In the genomic region with DNA sequence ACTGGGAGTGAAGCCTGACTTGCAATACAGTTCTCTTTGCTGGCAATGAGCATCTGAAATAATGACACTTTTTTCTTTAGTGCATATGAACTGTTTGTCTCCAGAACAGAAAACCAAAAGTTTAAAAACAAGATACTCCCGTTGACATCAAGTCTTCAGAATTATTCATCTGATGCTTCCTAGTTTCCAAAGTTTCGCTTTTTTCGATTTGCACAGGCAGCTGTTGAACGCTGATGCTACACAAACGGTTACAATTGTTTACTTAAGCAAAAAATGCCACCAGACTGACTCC, we compare ENCODE assay signal across 2 cellular contexts.
TF ChIP-seq lines count a peak whose summit lies in the region.

No MANE protein-coding gene starts in this region.

TF ChIP-seq in GM23338, 12 proteins besides CTCF, POLR2A, EP300 and RAD21 (continued from another document):
- TF ChIP-seq, protein P1, sequence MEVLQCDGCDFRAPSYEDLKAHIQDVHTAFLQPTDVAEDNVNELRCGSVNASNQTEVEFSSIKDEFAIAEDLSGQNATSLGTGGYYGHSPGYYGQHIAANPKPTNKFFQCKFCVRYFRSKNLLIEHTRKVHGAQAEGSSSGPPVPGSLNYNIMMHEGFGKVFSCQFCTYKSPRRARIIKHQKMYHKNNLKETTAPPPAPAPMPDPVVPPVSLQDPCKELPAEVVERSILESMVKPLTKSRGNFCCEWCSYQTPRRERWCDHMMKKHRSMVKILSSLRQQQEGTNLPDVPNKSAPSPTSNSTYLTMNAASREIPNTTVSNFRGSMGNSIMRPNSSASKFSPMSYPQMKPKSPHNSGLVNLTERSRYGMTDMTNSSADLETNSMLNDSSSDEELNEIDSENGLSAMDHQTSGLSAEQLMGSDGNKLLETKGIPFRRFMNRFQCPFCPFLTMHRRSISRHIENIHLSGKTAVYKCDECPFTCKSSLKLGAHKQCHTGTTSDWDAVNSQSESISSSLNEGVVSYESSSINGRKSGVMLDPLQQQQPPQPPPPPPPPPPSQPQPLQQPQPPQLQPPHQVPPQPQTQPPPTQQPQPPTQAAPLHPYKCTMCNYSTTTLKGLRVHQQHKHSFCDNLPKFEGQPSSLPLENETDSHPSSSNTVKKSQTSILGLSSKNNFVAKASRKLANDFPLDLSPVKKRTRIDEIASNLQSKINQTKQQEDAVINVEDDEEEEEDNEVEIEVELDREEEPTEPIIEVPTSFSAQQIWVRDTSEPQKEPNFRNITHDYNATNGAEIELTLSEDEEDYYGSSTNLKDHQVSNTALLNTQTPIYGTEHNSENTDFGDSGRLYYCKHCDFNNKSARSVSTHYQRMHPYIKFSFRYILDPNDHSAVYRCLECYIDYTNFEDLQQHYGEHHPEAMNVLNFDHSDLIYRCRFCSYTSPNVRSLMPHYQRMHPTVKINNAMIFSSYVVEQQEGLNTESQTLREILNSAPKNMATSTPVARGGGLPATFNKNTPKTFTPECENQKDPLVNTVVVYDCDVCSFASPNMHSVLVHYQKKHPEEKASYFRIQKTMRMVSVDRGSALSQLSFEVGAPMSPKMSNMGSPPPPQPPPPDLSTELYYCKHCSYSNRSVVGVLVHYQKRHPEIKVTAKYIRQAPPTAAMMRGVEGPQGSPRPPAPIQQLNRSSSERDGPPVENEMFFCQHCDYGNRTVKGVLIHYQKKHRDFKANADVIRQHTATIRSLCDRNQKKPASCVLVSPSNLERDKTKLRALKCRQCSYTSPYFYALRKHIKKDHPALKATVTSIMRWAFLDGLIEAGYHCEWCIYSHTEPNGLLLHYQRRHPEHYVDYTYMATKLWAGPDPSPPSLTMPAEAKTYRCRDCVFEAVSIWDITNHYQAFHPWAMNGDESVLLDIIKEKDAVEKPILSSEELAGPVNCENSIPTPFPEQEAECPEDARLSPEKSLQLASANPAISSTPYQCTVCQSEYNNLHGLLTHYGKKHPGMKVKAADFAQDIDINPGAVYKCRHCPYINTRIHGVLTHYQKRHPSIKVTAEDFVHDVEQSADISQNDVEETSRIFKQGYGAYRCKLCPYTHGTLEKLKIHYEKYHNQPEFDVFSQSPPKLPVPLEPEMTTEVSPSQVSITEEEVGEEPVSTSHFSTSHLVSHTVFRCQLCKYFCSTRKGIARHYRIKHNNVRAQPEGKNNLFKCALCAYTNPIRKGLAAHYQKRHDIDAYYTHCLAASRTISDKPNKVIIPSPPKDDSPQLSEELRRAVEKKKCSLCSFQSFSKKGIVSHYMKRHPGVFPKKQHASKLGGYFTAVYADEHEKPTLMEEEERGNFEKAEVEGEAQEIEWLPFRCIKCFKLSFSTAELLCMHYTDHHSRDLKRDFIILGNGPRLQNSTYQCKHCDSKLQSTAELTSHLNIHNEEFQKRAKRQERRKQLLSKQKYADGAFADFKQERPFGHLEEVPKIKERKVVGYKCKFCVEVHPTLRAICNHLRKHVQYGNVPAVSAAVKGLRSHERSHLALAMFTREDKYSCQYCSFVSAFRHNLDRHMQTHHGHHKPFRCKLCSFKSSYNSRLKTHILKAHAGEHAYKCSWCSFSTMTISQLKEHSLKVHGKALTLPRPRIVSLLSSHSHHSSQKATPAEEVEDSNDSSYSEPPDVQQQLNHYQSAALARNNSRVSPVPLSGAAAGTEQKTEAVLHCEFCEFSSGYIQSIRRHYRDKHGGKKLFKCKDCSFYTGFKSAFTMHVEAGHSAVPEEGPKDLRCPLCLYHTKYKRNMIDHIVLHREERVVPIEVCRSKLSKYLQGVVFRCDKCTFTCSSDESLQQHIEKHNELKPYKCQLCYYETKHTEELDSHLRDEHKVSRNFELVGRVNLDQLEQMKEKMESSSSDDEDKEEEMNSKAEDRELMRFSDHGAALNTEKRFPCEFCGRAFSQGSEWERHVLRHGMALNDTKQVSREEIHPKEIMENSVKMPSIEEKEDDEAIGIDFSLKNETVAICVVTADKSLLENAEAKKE (CRISPR knock-in tag; IDR thresholded peaks at IDR 0.05): no peak
- TF ChIP-seq ZNF331 (CRISPR knock-in tag; IDR thresholded peaks at IDR 0.05; ENCODE audit: low read depth): no peak
- TF ChIP-seq EZH2 (IDR thresholded peaks at IDR 0.05; ENCODE audit: low read depth, unreplicated experiment): no peak
- TF ChIP-seq, protein P2, sequence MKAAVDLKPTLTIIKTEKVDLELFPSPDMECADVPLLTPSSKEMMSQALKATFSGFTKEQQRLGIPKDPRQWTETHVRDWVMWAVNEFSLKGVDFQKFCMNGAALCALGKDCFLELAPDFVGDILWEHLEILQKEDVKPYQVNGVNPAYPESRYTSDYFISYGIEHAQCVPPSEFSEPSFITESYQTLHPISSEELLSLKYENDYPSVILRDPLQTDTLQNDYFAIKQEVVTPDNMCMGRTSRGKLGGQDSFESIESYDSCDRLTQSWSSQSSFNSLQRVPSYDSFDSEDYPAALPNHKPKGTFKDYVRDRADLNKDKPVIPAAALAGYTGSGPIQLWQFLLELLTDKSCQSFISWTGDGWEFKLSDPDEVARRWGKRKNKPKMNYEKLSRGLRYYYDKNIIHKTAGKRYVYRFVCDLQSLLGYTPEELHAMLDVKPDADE (IDR thresholded peaks at IDR 0.05): no peak
- no peak for TF ChIP-seq CREB1 (CRISPR knock-in tag; IDR thresholded peaks at IDR 0.05; ENCODE audit: low read depth)
- TF ChIP-seq JUNB (IDR thresholded peaks at IDR 0.05; ENCODE audit: unreplicated experiment): no peak
- no peak for TF ChIP-seq ZNF114 (CRISPR knock-in tag; IDR thresholded peaks at IDR 0.05)
- TF ChIP-seq, protein P3, sequence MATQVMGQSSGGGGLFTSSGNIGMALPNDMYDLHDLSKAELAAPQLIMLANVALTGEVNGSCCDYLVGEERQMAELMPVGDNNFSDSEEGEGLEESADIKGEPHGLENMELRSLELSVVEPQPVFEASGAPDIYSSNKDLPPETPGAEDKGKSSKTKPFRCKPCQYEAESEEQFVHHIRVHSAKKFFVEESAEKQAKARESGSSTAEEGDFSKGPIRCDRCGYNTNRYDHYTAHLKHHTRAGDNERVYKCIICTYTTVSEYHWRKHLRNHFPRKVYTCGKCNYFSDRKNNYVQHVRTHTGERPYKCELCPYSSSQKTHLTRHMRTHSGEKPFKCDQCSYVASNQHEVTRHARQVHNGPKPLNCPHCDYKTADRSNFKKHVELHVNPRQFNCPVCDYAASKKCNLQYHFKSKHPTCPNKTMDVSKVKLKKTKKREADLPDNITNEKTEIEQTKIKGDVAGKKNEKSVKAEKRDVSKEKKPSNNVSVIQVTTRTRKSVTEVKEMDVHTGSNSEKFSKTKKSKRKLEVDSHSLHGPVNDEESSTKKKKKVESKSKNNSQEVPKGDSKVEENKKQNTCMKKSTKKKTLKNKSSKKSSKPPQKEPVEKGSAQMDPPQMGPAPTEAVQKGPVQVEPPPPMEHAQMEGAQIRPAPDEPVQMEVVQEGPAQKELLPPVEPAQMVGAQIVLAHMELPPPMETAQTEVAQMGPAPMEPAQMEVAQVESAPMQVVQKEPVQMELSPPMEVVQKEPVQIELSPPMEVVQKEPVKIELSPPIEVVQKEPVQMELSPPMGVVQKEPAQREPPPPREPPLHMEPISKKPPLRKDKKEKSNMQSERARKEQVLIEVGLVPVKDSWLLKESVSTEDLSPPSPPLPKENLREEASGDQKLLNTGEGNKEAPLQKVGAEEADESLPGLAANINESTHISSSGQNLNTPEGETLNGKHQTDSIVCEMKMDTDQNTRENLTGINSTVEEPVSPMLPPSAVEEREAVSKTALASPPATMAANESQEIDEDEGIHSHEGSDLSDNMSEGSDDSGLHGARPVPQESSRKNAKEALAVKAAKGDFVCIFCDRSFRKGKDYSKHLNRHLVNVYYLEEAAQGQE (IDR thresholded peaks at IDR 0.05; ENCODE audit: unreplicated experiment): no peak
- no peak for TF ChIP-seq EZH2phosphoT487 (IDR thresholded peaks at IDR 0.05; ENCODE audit: unreplicated experiment)
- TF ChIP-seq POLR2AphosphoS5 (IDR thresholded peaks at IDR 0.05; ENCODE audit: low read depth): no peak

TF ChIP-seq in WTC11, 78 proteins besides CTCF, POLR2A, EP300 and RAD21 (continued from another document):
- TF ChIP-seq, protein P4, sequence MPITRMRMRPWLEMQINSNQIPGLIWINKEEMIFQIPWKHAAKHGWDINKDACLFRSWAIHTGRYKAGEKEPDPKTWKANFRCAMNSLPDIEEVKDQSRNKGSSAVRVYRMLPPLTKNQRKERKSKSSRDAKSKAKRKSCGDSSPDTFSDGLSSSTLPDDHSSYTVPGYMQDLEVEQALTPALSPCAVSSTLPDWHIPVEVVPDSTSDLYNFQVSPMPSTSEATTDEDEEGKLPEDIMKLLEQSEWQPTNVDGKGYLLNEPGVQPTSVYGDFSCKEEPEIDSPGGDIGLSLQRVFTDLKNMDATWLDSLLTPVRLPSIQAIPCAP (CRISPR knock-in tag; IDR thresholded peaks at IDR 0.05): no peak
- TF ChIP-seq GRHL2 (CRISPR knock-in tag; IDR thresholded peaks at IDR 0.05; ENCODE audit: insufficient replicate concordance, severe bottlenecking) (no peak), CREM (CRISPR knock-in tag; IDR thresholded peaks at IDR 0.05) (no peak)
